ENCODE assay signal across 8 cellular contexts in genomic region chr17:76736349-76737081, GRCh38. TPM values are rescaled to one million over a fixed set of nuclear protein-coding genes. Genes with fewer than 3 reads are reported as not detected.
DNase-seq lines count a peak whose midpoint lies in the region; ATAC-seq and TF ChIP-seq lines count a peak whose summit lies in the region.

No MANE protein-coding gene starts in this region.

- RAD21 ChIA-PET in HCT116 (lab: Charles Lee; ENCODE audit: low non-redundant PET in 1 of 2, low total read pairs in 2 of 2, uncharacterized antibody in 2 of 2, unreplicated experiment in 2 of 2): no interaction called here

- peak overlapping the region; percentile 99 for H3K27ac Mint-ChIP-seq in activated CD8-positive, alpha-beta T cell treated with anti-CD3 and anti-CD28 coated beads for 36 hours
- peak overlapping the region; percentile 99 for H3K27ac Mint-ChIP-seq in memory B cell

- no peak for DNase-seq in HCT116 (ENCODE audit: low read depth, low spot score)
- peak; percentile 67 for DNase-seq in NCI-H146 (lab: John Stamatoyannopoulos, UW)
- DNase-seq in activated CD8-positive, alpha-beta T cell treated with anti-CD3 and anti-CD28 coated beads for 36 hours: peak; percentile 71
- DNase-seq in effector CD8-positive, alpha-beta T cell (lab: John Stamatoyannopoulos, UW): peak; percentile 40
- DNase-seq in memory B cell (ENCODE audit: low spot score in 2 of 2): peak; percentile 59 to 65
- DNase-seq in stimulated activated CD8-positive, alpha-beta memory T cell treated with anti-CD3 and anti-CD28 coated beads, Interleukin-15, amount 100 ng/mL, for 24 hours (ENCODE audit: low read depth): peak; percentile 40
- DNase-seq in NCI-H446 treated with DMSO at 0.1 percent for 48 hours (lab: John Stamatoyannopoulos, UW): no peak

- H3K9me3 ChIP-seq in HCT116 (ENCODE audit: control insufficient read depth in 1 of 2, insufficient read depth in 1 of 2, low read depth in 1 of 2, low read length in 2 of 2): no peaks in the 10 kb centered on the region

- CTCF ChIA-PET in HCT116 (lab: Charles Lee): interaction anchor here (1.6 to 1.7 kb wide), 2 partner anchors 9 kb away, joined by 5 to 6 read pairs; no protein-coding TSS in a partner anchor
- CTCF ChIA-PET in activated CD8-positive, alpha-beta T cell treated with anti-CD3 and anti-CD28 coated beads for 36 hours (lab: Charles Lee): interaction anchor here (5.9 kb wide), 1 partner anchor 23 kb away, joined by 31 read pairs; no protein-coding TSS in a partner anchor

- H3K4me1 Mint-ChIP-seq in activated CD8-positive, alpha-beta T cell treated with anti-CD3 and anti-CD28 coated beads for 36 hours (ENCODE audit: low read depth): peaks cover 39% of the 10 kb centered on the region
- H3K4me1 Mint-ChIP-seq in memory B cell: peaks cover 36% of the 10 kb centered on the region

- H3K79me2 ChIP-seq in HCT116 (ENCODE audit: insufficient read depth, low read length): peaks cover 55% of the 10 kb centered on the region

- peaks cover 39% of the 10 kb centered on the region for H4K20me1 ChIP-seq in HCT116 (ENCODE audit: insufficient read depth)

- H3K36me3 ChIP-seq in HCT116 (ENCODE audit: control insufficient read depth in 1 of 2, insufficient read depth in 2 of 2, low read length in 2 of 2): peaks cover 34 to 48% of the 10 kb centered on the region in 2 experiments

- no TSS peak for BruUV-seq in HCT116 (replicated peaks; lab: Mats Ljungman, UMichigan)

- no peaks in the 10 kb centered on the region for H3K27me3 Mint-ChIP-seq in activated CD8-positive, alpha-beta T cell treated with anti-CD3 and anti-CD28 coated beads for 36 hours
- no peaks in the 10 kb centered on the region for H3K27me3 Mint-ChIP-seq in memory B cell

- H3K4me1 ChIP-seq in HCT116 (ENCODE audit: control insufficient read depth in 1 of 2, insufficient read depth in 2 of 2, low read length in 2 of 2): peaks cover 16 to 34% of the 10 kb centered on the region in 2 experiments

- TF ChIP-seq POLR2A in HCT116 (IDR thresholded peaks at IDR 0.05; ENCODE audit: borderline replicate concordance, extremely low read depth, insufficient read depth, insufficient read length): no peak

- POLR2A ChIA-PET in HCT116 (lab: Charles Lee): interaction anchor here (1.7 to 3.7 kb wide), 4 partner anchors 9 to 51 kb away, joined by 6 to 27 read pairs (median 7); partner anchors contain the start of genes JMJD6 and METTL23
- POLR2A ChIA-PET in activated CD8-positive, alpha-beta T cell treated with anti-CD3 and anti-CD28 coated beads for 36 hours (lab: Charles Lee): interaction anchor here (0.8 to 8.8 kb wide), 10 partner anchors 11 to 212 kb away, joined by 3 to 184 read pairs (median 10); partner anchors contain the start of genes JMJD6, METTL23 and MXRA7

- H3K4me3 Mint-ChIP-seq in activated CD8-positive, alpha-beta T cell treated with anti-CD3 and anti-CD28 coated beads for 36 hours: peak overlapping the region; percentile 86
- H3K4me3 Mint-ChIP-seq in memory B cell: peak overlapping the region; percentile 98

- H3K27ac ChIP-seq in HCT116 (ENCODE audit: low read depth, low read length): peak overlapping the region; percentile 92

- H2AFZ ChIP-seq in HCT116 (ENCODE audit: low read depth, low read length, poor library complexity, severe bottlenecking): no peak overlapping the region

- H3K27me3 ChIP-seq in HCT116 (ENCODE audit: insufficient read depth, low read length): no peaks in the 10 kb centered on the region

- intact Hi-C loops in HCT116 (cut with micrococcal nuclease): no loop called here
- intact Hi-C loops in activated CD8-positive, alpha-beta T cell treated with anti-CD3 and anti-CD28 coated beads for 36 hours (cut with micrococcal nuclease): no loop called here

- peaks cover 52% of the 10 kb centered on the region for H3K36me3 Mint-ChIP-seq in activated CD8-positive, alpha-beta T cell treated with anti-CD3 and anti-CD28 coated beads for 36 hours (ENCODE audit: low read depth)
- peaks cover 23% of the 10 kb centered on the region for H3K36me3 Mint-ChIP-seq in memory B cell

- no peak for TF ChIP-seq CTCF in HCT116 (IDR thresholded peaks at IDR 0.05 in 2 of 3, conservative IDR thresholded peaks at IDR 0.05 in 1 of 3; ENCODE audit: borderline replicate concordance in 1 of 3, insufficient read depth in 1 of 3, low read depth in 2 of 3, low read length in 2 of 3)
- TF ChIP-seq CTCF in activated CD8-positive, alpha-beta T cell treated with anti-CD3 and anti-CD28 coated beads for 36 hours (IDR thresholded peaks at IDR 0.05): peak; percentile 5

- H3K4me3 ChIP-seq in GM08714 (ENCODE audit: low read length) (peak overlapping the region; percentile 99), HCT116 (replicated peaks in 1 of 2; ENCODE audit: low read depth in 1 of 2, low read length in 2 of 2) (peak overlapping the region; percentile 71 to 91)

- peak overlapping the region; percentile 83 for H3K4me2 ChIP-seq in HCT116 (ENCODE audit: low read length)

- ATAC-seq in HCT116 (peak; percentile 14), memory B cell (ENCODE audit: low read depth) (peak; percentile 15)
- ATAC-seq in activated CD8-positive, alpha-beta T cell treated with anti-CD3 and anti-CD28 coated beads for 36 hours: peak; percentile 7

- H3K9ac ChIP-seq in HCT116 (ENCODE audit: low read length): peak overlapping the region; percentile 97

- no peak for TF ChIP-seq RAD21 in HCT116 (IDR thresholded peaks at IDR 0.05; ENCODE audit: low read depth)

- H3K9me2 ChIP-seq in HCT116 (ENCODE audit: insufficient read depth): no peaks in the 10 kb centered on the region

- no peaks in the 10 kb centered on the region for H3K9me3 Mint-ChIP-seq in activated CD8-positive, alpha-beta T cell treated with anti-CD3 and anti-CD28 coated beads for 36 hours
- H3K9me3 Mint-ChIP-seq in memory B cell: no peaks in the 10 kb centered on the region

TF ChIP-seq in HCT116, 20 proteins besides CTCF, POLR2A, EP300 and RAD21:
- TF ChIP-seq JUND (IDR thresholded peaks at IDR 0.05): peak; percentile 8; the same call in 1 of the 2 replicates
- TF ChIP-seq YY1 (IDR thresholded peaks at IDR 0.05; ENCODE audit: extremely low read depth, insufficient replicate concordance, low read depth, low read length): peak; percentile 98
- TF ChIP-seq SIN3A (IDR thresholded peaks at IDR 0.05; ENCODE audit: low read depth): peak; percentile 32; the same call in 1 of the 2 replicates
- TF ChIP-seq, protein P1, sequence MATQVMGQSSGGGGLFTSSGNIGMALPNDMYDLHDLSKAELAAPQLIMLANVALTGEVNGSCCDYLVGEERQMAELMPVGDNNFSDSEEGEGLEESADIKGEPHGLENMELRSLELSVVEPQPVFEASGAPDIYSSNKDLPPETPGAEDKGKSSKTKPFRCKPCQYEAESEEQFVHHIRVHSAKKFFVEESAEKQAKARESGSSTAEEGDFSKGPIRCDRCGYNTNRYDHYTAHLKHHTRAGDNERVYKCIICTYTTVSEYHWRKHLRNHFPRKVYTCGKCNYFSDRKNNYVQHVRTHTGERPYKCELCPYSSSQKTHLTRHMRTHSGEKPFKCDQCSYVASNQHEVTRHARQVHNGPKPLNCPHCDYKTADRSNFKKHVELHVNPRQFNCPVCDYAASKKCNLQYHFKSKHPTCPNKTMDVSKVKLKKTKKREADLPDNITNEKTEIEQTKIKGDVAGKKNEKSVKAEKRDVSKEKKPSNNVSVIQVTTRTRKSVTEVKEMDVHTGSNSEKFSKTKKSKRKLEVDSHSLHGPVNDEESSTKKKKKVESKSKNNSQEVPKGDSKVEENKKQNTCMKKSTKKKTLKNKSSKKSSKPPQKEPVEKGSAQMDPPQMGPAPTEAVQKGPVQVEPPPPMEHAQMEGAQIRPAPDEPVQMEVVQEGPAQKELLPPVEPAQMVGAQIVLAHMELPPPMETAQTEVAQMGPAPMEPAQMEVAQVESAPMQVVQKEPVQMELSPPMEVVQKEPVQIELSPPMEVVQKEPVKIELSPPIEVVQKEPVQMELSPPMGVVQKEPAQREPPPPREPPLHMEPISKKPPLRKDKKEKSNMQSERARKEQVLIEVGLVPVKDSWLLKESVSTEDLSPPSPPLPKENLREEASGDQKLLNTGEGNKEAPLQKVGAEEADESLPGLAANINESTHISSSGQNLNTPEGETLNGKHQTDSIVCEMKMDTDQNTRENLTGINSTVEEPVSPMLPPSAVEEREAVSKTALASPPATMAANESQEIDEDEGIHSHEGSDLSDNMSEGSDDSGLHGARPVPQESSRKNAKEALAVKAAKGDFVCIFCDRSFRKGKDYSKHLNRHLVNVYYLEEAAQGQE (IDR thresholded peaks at IDR 0.05; ENCODE audit: low read depth): no peak
- peak; percentile 58 for TF ChIP-seq TCF7L2 (IDR thresholded peaks at IDR 0.05; ENCODE audit: borderline replicate concordance, extremely low read depth, insufficient read depth, insufficient read length)
- peak; percentile 62 for TF ChIP-seq POLR2AphosphoS5 (IDR thresholded peaks at IDR 0.05; ENCODE audit: low read depth, low read length)
- no peak for TF ChIP-seq CBX3 (IDR thresholded peaks at IDR 0.05; ENCODE audit: low read depth)
- peak; percentile 68; the same call in 1 of the 2 replicates for TF ChIP-seq EGR1 (IDR thresholded peaks at IDR 0.05; ENCODE audit: low read depth)

RNA-seq across cellular contexts. Expression of gene SRSF2, which starts 0.6 kb away (rescaled TPM):
- total RNA-seq in HCT116 (2021; ENCODE audit: unreplicated experiment): 422 TPM
- polyA plus RNA-seq in HCT116 (2012): 220 and 291 TPM in 2 replicates
- total RNA-seq in activated CD8-positive, alpha-beta T cell treated with anti-CD3 and anti-CD28 coated beads for 36 hours: 100 to 1,000 TPM; 344 to 364 TPM

RNA-seq across cellular contexts. Expression of gene MFSD11, which starts 1.4 kb away (rescaled TPM):
- total RNA-seq in HCT116 (2021; ENCODE audit: unreplicated experiment): 24.9 TPM
- 8.5 and 11.9 TPM in 2 replicates for polyA plus RNA-seq in HCT116 (2012)
- total RNA-seq in activated CD8-positive, alpha-beta T cell treated with anti-CD3 and anti-CD28 coated beads for 36 hours: 10 to 100 TPM; 17.0 to 17.6 TPM

RNA-seq across cellular contexts. Expression of gene METTL23, which starts 9.9 kb away (rescaled TPM):
- 57.8 TPM for total RNA-seq in HCT116 (2021; ENCODE audit: unreplicated experiment)
- 50.4 and 68.6 TPM in 2 replicates for polyA plus RNA-seq in HCT116 (2012)
- total RNA-seq in activated CD8-positive, alpha-beta T cell treated with anti-CD3 and anti-CD28 coated beads for 36 hours: 10 to 100 TPM; 30.7 to 30.9 TPM

RNA-seq across cellular contexts. Expression of gene JMJD6, which starts 10.1 kb away (rescaled TPM):
- total RNA-seq in HCT116 (2021; ENCODE audit: unreplicated experiment): 47.6 TPM
- polyA plus RNA-seq in HCT116 (2012): 47.5 and 60.9 TPM in 2 replicates
- total RNA-seq in activated CD8-positive, alpha-beta T cell treated with anti-CD3 and anti-CD28 coated beads for 36 hours: 10 to 100 TPM; 77.9 to 80.3 TPM

RNA-seq across cellular contexts. Expression of gene MXRA7, which starts 25.8 kb away (rescaled TPM):
- 57.1 TPM for total RNA-seq in HCT116 (2021; ENCODE audit: unreplicated experiment)
- polyA plus RNA-seq in HCT116 (2012): 41.8 and 61.1 TPM in 2 replicates
- 1 to 10 TPM; 8.4 to 8.6 TPM for total RNA-seq in activated CD8-positive, alpha-beta T cell treated with anti-CD3 and anti-CD28 coated beads for 36 hours

Comparison
In these comparisons a context has a peak if more than half of its experiments do, and no peak if none do; other contexts are left out.
1. DNase-seq: peak in NCI-H146 (single experiment), activated CD8-positive, alpha-beta T cell treated with anti-CD3 and anti-CD28 coated beads for 36 hours (single experiment), effector CD8-positive, alpha-beta T cell (single experiment), memory B cell (2 of 2) and stimulated activated CD8-positive, alpha-beta memory T cell treated with anti-CD3 and anti-CD28 coated beads, Interleukin-15, amount 100 ng/mL, for 24 hours (single experiment); none in HCT116 (single experiment) and NCI-H446 treated with DMSO at 0.1 percent for 48 hours (single experiment).
2. Peak in every context shown above with its lines, with median percentiles within 50 percentile points of each other: ATAC-seq.